ENCODE assay signal across 1 cellular context in the genomic region with DNA sequence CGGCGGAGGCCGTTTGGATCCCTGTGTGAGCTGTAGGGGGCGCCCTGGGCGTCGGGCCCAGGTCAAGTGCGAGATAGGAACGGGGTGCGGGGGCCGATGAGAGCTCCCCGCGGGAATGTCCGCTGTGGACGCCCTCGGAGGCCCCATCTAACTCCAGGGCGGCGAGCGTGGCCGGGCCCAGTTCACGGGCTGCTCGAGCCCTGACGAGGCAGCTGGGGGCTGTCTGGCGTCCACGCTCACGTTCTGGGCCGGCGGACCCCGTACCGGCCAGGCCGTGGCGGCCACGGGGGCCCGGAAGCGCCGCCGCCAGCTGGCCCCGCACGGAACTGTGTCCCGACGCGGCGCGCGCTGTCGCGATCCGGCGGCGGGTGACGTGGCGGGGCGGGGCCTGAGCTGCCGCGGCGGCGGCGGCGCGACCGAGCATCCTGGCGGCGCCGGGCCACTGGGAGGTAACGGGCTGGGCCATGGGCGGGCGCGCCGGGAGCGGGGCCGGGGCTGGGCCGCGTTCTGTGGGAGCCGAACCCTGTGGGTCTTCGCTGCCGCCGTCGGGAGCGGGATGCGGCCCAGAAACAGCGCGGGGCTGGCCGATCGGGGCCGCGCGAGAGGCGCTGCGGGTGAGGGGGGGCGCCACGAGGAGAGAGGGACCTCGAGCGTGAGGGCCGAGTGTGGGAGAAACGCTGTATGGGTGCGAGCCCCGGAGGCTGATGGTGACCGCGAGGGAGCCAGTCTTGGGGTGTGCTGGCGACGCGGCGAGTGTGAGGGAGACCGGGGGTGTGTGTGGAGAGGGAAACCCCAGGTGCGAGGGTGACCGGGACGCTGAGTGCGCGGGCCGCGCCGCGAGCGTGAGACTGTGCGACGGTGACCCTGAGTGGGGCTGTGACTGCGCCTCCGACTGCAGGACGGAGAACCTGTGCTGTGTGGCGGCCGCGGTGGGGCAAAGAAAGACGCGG.
TF ChIP-seq lines count a peak whose summit lies in the region.

A gene (plus strand): TSS at position 399 of the 950 bp plus-strand sequence. CDS start 10,201 bp downstream, outside the sequence.

TF ChIP-seq in HepG2, 621 proteins besides CTCF, POLR2A, EP300 and RAD21 (continued from another document and continues in another):
- TF ChIP-seq HMG20A (CRISPR knock-in tag; IDR thresholded peaks at IDR 0.05; ENCODE audit: borderline replicate concordance) (0 out of 2 replicates have a peak, but pooled peaks have one; percentile 11), KDM2A (CRISPR knock-in tag; IDR thresholded peaks at IDR 0.05; ENCODE audit: borderline replicate concordance, low read depth) (peak; percentile 91), ZNF337 (CRISPR knock-in tag; IDR thresholded peaks at IDR 0.05; ENCODE audit: borderline replicate concordance, low read depth) (no peak), HMGA1 (CRISPR knock-in tag; conservative IDR thresholded peaks at IDR 0.05) (no peak), XBP1 (CRISPR knock-in tag; IDR thresholded peaks at IDR 0.05) (no peak; the same call in 1 of the 2 replicates), ZNF282 (IDR thresholded peaks at IDR 0.05; ENCODE audit: partially characterized antibody) (no peak), RAD51 (IDR thresholded peaks at IDR 0.05; ENCODE audit: borderline replicate concordance) (no peak), ZFP36L1 (CRISPR knock-in tag; IDR thresholded peaks at IDR 0.05) (no peak), CHD2 (IDR thresholded peaks at IDR 0.05; ENCODE audit: low read depth, low read length) (peak; percentile 68), ZNF333 (CRISPR knock-in tag; IDR thresholded peaks at IDR 0.05; ENCODE audit: borderline replicate concordance) (peak; percentile 93; the same call in 1 of the 2 replicates), RNF2 (conservative IDR thresholded peaks at IDR 0.05; ENCODE audit: low read depth) (peak; percentile 31; the same call in 1 of the 2 replicates), MTA1 (CRISPR knock-in tag; IDR thresholded peaks at IDR 0.05; ENCODE audit: borderline replicate concordance) (peak; percentile 39; the same call in 1 of the 2 replicates), ZFAT (CRISPR knock-in tag; conservative IDR thresholded peaks at IDR 0.05) (0 out of 2 replicates have a peak, but pooled peaks have one; percentile 55), MIXL1 (CRISPR knock-in tag; IDR thresholded peaks at IDR 0.05) (peak; percentile 29; the same call in 1 of the 2 replicates), KLF12 (CRISPR knock-in tag; IDR thresholded peaks at IDR 0.05; ENCODE audit: borderline replicate concordance) (0 out of 2 replicates have a peak, but pooled peaks have one; percentile 12), RFX1 (IDR thresholded peaks at IDR 0.05) (no peak), SALL1 (CRISPR knock-in tag; IDR thresholded peaks at IDR 0.05) (peak; percentile 58; the same call in 1 of the 2 replicates), ZNF431 (CRISPR knock-in tag; IDR thresholded peaks at IDR 0.05; ENCODE audit: borderline replicate concordance, low read depth) (no peak; the same call in 1 of the 2 replicates), GLI4 (CRISPR knock-in tag; IDR thresholded peaks at IDR 0.05; ENCODE audit: borderline replicate concordance) (no peak), NBN (conservative IDR thresholded peaks at IDR 0.05) (no peak), ZNF207 (IDR thresholded peaks at IDR 0.05; ENCODE audit: borderline replicate concordance) (no peak), NR3C1 (CRISPR knock-in tag; IDR thresholded peaks at IDR 0.05) (no peak), HCFC1 (IDR thresholded peaks at IDR 0.05; ENCODE audit: low read depth, low read length) (no peak), NFATC3 (CRISPR knock-in tag; IDR thresholded peaks at IDR 0.05) (no peak), FOXO1 (CRISPR knock-in tag; IDR thresholded peaks at IDR 0.05) (peak; percentile 7), ELF3 (CRISPR knock-in tag; IDR thresholded peaks at IDR 0.05) (no peak; the same call in 1 of the 2 replicates), ZFP1 (CRISPR knock-in tag; IDR thresholded peaks at IDR 0.05) (no peak), ZNF343 (CRISPR knock-in tag; IDR thresholded peaks at IDR 0.05) (no peak), POLR2AphosphoS2 (IDR thresholded peaks at IDR 0.05; ENCODE audit: low read depth, low read length) (no peak), JUNB (CRISPR knock-in tag; IDR thresholded peaks at IDR 0.05; ENCODE audit: borderline replicate concordance) (no peak), RBM22 (optimal IDR thresholded peaks at IDR 0.05; ENCODE audit: low read length) (no peak), ETV6 (CRISPR knock-in tag; conservative IDR thresholded peaks at IDR 0.05) (peak; percentile 26), TBX3 (IDR thresholded peaks at IDR 0.05; ENCODE audit: borderline replicate concordance) (peak; percentile 54; the same call in 1 of the 2 replicates), ZNF124 (CRISPR knock-in tag; IDR thresholded peaks at IDR 0.05) (0 out of 2 replicates have a peak, but pooled peaks have one; percentile 75), ZNF224 (CRISPR knock-in tag; IDR thresholded peaks at IDR 0.05) (0 out of 2 replicates have a peak, but pooled peaks have one; percentile 19)
- TF ChIP-seq, protein P1, sequence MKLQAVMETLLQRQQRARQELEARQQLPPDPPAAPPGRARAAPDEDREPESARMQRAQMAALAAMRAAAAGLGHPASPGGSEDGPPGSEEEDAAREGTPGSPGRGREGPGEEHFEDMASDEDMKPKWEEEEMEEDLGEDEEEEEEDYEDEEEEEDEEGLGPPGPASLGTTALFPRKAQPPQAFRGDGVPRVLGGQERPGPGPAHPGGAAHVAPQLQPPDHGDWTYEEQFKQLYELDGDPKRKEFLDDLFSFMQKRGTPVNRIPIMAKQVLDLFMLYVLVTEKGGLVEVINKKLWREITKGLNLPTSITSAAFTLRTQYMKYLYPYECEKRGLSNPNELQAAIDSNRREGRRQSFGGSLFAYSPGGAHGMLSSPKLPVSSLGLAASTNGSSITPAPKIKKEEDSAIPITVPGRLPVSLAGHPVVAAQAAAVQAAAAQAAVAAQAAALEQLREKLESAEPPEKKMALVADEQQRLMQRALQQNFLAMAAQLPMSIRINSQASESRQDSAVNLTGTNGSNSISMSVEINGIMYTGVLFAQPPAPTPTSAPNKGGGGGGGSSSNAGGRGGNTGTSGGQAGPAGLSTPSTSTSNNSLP (IDR thresholded peaks at IDR 0.05; ENCODE audit: low read depth, low read length): no peak; the same call in 1 of the 2 replicates
- TF ChIP-seq, protein P2, sequence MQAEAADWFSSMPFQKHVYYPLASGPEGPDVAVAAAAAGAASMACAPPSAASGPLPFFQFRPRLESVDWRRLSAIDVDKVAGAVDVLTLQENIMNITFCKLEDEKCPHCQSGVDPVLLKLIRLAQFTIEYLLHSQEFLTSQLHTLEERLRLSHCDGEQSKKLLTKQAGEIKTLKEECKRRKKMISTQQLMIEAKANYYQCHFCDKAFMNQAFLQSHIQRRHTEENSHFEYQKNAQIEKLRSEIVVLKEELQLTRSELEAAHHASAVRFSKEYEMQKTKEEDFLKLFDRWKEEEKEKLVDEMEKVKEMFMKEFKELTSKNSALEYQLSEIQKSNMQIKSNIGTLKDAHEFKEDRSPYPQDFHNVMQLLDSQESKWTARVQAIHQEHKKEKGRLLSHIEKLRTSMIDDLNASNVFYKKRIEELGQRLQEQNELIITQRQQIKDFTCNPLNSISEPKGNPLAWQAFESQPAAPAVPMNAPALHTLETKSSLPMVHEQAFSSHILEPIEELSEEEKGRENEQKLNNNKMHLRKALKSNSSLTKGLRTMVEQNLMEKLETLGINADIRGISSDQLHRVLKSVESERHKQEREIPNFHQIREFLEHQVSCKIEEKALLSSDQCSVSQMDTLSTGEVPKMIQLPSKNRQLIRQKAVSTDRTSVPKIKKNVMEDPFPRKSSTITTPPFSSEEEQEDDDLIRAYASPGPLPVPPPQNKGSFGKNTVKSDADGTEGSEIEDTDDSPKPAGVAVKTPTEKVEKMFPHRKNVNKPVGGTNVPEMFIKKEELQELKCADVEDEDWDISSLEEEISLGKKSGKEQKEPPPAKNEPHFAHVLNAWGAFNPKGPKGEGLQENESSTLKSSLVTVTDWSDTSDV (CRISPR knock-in tag; IDR thresholded peaks at IDR 0.05): peak; percentile 65
- TF ChIP-seq, protein P3, sequence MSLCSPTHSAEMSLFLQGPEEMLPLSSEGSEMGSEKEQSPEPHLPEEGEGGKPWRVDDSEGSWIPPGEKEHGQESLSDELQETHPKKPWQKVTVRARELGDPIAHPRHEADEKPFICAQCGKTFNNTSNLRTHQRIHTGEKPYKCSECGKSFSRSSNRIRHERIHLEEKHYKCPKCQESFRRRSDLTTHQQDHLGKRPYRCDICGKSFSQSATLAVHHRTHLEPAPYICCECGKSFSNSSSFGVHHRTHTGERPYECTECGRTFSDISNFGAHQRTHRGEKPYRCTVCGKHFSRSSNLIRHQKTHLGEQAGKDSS (CRISPR knock-in tag; IDR thresholded peaks at IDR 0.05; ENCODE audit: borderline replicate concordance, low read depth): peak; percentile 64
- TF ChIP-seq, protein P4, sequence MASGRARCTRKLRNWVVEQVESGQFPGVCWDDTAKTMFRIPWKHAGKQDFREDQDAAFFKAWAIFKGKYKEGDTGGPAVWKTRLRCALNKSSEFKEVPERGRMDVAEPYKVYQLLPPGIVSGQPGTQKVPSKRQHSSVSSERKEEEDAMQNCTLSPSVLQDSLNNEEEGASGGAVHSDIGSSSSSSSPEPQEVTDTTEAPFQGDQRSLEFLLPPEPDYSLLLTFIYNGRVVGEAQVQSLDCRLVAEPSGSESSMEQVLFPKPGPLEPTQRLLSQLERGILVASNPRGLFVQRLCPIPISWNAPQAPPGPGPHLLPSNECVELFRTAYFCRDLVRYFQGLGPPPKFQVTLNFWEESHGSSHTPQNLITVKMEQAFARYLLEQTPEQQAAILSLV (CRISPR knock-in tag; IDR thresholded peaks at IDR 0.05; ENCODE audit: borderline replicate concordance): 0 out of 2 replicates have a peak, but pooled peaks have one; percentile 12
- TF ChIP-seq, protein P5, sequence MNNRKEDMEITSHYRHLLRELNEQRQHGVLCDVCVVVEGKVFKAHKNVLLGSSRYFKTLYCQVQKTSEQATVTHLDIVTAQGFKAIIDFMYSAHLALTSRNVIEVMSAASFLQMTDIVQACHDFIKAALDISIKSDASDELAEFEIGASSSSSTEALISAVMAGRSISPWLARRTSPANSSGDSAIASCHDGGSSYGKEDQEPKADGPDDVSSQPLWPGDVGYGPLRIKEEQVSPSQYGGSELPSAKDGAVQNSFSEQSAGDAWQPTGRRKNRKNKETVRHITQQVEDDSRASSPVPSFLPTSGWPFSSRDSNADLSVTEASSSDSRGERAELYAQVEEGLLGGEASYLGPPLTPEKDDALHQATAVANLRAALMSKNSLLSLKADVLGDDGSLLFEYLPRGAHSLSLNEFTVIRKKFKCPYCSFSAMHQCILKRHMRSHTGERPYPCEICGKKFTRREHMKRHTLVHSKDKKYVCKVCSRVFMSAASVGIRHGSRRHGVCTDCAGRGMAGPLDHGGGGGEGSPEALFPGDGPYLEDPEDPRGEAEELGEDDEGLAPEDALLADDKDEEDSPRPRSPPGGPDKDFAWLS (CRISPR knock-in tag; IDR thresholded peaks at IDR 0.05; ENCODE audit: borderline replicate concordance): no peak; the same call in 1 of the 2 replicates
- TF ChIP-seq, protein P6, sequence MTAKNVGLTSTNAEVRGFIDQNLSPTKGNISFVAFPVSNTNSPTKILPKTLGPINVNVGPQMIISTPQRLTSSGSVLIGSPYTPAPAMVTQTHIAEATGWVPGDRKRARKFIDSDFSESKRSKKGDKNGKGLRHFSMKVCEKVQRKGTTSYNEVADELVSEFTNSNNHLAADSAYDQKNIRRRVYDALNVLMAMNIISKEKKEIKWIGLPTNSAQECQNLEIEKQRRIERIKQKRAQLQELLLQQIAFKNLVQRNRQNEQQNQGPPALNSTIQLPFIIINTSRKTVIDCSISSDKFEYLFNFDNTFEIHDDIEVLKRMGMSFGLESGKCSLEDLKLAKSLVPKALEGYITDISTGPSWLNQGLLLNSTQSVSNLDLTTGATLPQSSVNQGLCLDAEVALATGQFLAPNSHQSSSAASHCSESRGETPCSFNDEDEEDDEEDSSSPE (CRISPR knock-in tag; IDR thresholded peaks at IDR 0.05): no peak; the same call in 1 of the 2 replicates
- TF ChIP-seq, protein P7, sequence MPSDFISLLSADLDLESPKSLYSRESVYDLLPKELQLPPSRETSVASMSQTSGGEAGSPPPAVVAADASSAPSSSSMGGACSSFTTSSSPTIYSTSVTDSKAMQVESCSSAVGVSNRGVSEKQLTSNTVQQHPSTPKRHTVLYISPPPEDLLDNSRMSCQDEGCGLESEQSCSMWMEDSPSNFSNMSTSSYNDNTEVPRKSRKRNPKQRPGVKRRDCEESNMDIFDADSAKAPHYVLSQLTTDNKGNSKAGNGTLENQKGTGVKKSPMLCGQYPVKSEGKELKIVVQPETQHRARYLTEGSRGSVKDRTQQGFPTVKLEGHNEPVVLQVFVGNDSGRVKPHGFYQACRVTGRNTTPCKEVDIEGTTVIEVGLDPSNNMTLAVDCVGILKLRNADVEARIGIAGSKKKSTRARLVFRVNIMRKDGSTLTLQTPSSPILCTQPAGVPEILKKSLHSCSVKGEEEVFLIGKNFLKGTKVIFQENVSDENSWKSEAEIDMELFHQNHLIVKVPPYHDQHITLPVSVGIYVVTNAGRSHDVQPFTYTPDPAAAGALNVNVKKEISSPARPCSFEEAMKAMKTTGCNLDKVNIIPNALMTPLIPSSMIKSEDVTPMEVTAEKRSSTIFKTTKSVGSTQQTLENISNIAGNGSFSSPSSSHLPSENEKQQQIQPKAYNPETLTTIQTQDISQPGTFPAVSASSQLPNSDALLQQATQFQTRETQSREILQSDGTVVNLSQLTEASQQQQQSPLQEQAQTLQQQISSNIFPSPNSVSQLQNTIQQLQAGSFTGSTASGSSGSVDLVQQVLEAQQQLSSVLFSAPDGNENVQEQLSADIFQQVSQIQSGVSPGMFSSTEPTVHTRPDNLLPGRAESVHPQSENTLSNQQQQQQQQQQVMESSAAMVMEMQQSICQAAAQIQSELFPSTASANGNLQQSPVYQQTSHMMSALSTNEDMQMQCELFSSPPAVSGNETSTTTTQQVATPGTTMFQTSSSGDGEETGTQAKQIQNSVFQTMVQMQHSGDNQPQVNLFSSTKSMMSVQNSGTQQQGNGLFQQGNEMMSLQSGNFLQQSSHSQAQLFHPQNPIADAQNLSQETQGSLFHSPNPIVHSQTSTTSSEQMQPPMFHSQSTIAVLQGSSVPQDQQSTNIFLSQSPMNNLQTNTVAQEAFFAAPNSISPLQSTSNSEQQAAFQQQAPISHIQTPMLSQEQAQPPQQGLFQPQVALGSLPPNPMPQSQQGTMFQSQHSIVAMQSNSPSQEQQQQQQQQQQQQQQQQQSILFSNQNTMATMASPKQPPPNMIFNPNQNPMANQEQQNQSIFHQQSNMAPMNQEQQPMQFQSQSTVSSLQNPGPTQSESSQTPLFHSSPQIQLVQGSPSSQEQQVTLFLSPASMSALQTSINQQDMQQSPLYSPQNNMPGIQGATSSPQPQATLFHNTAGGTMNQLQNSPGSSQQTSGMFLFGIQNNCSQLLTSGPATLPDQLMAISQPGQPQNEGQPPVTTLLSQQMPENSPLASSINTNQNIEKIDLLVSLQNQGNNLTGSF (CRISPR knock-in tag; IDR thresholded peaks at IDR 0.05): peak; percentile 23
- TF ChIP-seq, protein P8, sequence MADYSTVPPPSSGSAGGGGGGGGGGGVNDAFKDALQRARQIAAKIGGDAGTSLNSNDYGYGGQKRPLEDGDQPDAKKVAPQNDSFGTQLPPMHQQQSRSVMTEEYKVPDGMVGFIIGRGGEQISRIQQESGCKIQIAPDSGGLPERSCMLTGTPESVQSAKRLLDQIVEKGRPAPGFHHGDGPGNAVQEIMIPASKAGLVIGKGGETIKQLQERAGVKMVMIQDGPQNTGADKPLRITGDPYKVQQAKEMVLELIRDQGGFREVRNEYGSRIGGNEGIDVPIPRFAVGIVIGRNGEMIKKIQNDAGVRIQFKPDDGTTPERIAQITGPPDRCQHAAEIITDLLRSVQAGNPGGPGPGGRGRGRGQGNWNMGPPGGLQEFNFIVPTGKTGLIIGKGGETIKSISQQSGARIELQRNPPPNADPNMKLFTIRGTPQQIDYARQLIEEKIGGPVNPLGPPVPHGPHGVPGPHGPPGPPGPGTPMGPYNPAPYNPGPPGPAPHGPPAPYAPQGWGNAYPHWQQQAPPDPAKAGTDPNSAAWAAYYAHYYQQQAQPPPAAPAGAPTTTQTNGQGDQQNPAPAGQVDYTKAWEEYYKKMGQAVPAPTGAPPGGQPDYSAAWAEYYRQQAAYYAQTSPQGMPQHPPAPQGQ (CRISPR knock-in tag; IDR thresholded peaks at IDR 0.05; ENCODE audit: borderline replicate concordance): no peak
